Comparison of ENCODE assay signal across 17 cellular contexts in the genomic region with DNA sequence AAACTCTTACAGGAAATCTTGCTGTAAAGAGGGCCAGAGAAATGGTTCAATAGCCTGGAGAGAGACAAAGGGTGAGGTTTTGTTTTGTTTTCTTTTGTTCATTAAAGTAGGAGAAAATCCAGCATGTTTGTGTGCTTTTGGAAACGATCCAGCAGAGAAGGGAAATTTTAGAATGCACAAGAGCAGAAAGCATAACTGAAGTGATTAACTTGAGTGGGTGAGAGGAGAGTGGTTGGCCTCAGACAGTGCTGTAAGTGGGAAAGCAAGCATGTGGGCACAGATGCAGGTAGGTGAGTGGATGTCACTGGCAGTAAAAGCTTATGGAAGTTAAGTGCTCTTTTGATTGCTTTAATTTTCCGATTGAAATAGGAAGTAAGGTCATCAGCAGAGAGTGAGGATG. TPM values are rescaled to one million over a fixed set of nuclear protein-coding genes. Genes with fewer than 3 reads are reported as not detected.
DNase-seq lines count a peak whose midpoint lies in the region; ATAC-seq and TF ChIP-seq lines count a peak whose summit lies in the region.
"Had no signal": no experiment of that assay in that cellular context is flagged by ENCODE, and none has a peak within 500 bp of the region (broad histone marks: within the 10 kb centered on the region; RNA-seq: fewer than 3 reads in every experiment).

No MANE protein-coding gene starts in this region.

- no peak overlapping the region for H3K9ac ChIP-seq in PC-3 (ENCODE audit: low read length)

- H3K9me2 ChIP-seq in PC-3 (replicated peaks; ENCODE audit: low read length), result no peaks in the 10 kb centered on the region

- DNase-seq in Right ventricle myocardium superior, result no peak
- no peak for DNase-seq in cardiac septum (ENCODE audit: low spot score)
- peak; percentile 64 for DNase-seq in NCI-H774 (lab: John Stamatoyannopoulos, UW)
- no peak for DNase-seq in left cardiac atrium
- DNase-seq in PC-3, result no peak
- DNase-seq: activated T-cell treated with anti-CD3 and anti-CD28 coated beads, Interleukin-2, amount 50 U/mL, for 48 hours; DND-41; HCEC 1CT; immature natural killer cell; stimulated activated CD8-positive, alpha-beta memory T cell treated with anti-CD3 and anti-CD28 coated beads, Interleukin-4, amount 100 ng/mL, for 48 hours had no signal

- no peak overlapping the region for H3K4me2 ChIP-seq in PC-3 (ENCODE audit: low read length)

- H3F3A ChIP-seq in PC-3 (ENCODE audit: low read length, unreplicated experiment), result no peaks in the 10 kb centered on the region

- CTCF ChIA-PET in PC-3 (lab: Charles Lee), result no interaction called here

- peaks cover 5% of the 10 kb centered on the region for H3K4me1 ChIP-seq in PC-3 (ENCODE audit: insufficient read depth, low read length)
- H3K4me1 ChIP-seq: uterus had no signal

- H3K27me3 ChIP-seq in PC-3 (ENCODE audit: low read length), result no peaks in the 10 kb centered on the region
- H3K27me3 ChIP-seq: esophagus muscularis mucosa, uterus had no signal

- POLR2A ChIA-PET in PC-3 (lab: Charles Lee; ENCODE audit: unreplicated experiment), result no interaction called here

- intact Hi-C loops in Right ventricle myocardium superior (cut with DNase I) (no loop called here), cardiac septum (cut with DNase I) (no loop called here), left cardiac atrium (cut with DNase I) (no loop called here), PC-3 (cut with micrococcal nuclease) (no loop called here)

- no peaks in the 10 kb centered on the region for H3K79me2 ChIP-seq in PC-3 (ENCODE audit: low read length)

- no TSS peak for BruUV-seq in PC-3 (replicated peaks; lab: Mats Ljungman, UMichigan)

- H2AFZ ChIP-seq in PC-3 (ENCODE audit: low read length), result no peak overlapping the region

- H3K4me3 ChIP-seq in PC-3 (ENCODE audit: low read length), result no peak overlapping the region
- H3K4me3 ChIP-seq: esophagus muscularis mucosa, uterus had no signal

- no peaks in the 10 kb centered on the region for H3K9me3 ChIP-seq in PC-3 (ENCODE audit: low read length)
- H3K9me3 ChIP-seq: esophagus muscularis mucosa, uterus had no signal

- H4K20me1 ChIP-seq in PC-3 (ENCODE audit: low read length), result no peaks in the 10 kb centered on the region

- TF ChIP-seq CTCF in PC-3 (conservative IDR thresholded peaks at IDR 0.05; ENCODE audit: low read depth, low read length), result no peak

- peak; percentile 94 for ATAC-seq in Right ventricle myocardium superior (ENCODE audit: poor library complexity)
- peak; percentile 82 to 89 for ATAC-seq in left cardiac atrium
- ATAC-seq in HG02588 (IDR thresholded peaks at IDR 0.05; ENCODE audit: unreplicated experiment), result no peak
- ATAC-seq in GM19351 (IDR thresholded peaks at IDR 0.05; ENCODE audit: unreplicated experiment), result no peak
- no peak for ATAC-seq in HG02938 (IDR thresholded peaks at IDR 0.05; ENCODE audit: unreplicated experiment)
- ATAC-seq in PC-3, result no peak
- ATAC-seq: activated CD4-positive, CD25-positive, alpha-beta regulatory T cell treated with anti-CD3 and anti-CD28 coated beads, Interleukin-2, amount 50 U/mL, for 24 hours had no signal

- no peak overlapping the region for H3K27ac ChIP-seq in PC-3 (ENCODE audit: low read length)
- H3K27ac ChIP-seq: esophagus muscularis mucosa had no signal

- H3K36me3 ChIP-seq in PC-3 (ENCODE audit: low read depth, low read length), result no peaks in the 10 kb centered on the region
- H3K36me3 ChIP-seq: uterus had no signal

RNA-seq across cellular contexts. Expression of a gene that starts 50.2 kb away (rescaled TPM):
- 5.1 TPM for total RNA-seq in Right ventricle myocardium superior
- 7.3 TPM for total RNA-seq in cardiac septum
- total RNA-seq in left cardiac atrium, result 1 to 10 TPM; 8.5 to 9.9 TPM
- 5.2 and 6.2 TPM in 2 replicates for total RNA-seq in PC-3 (2014; rRNA removed)

RNA-seq across cellular contexts. Expression of a gene that starts 50.8 kb away (rescaled TPM):
- total RNA-seq in Right ventricle myocardium superior (1.0 TPM), cardiac septum (1.1 TPM), left cardiac atrium (1 to 10 TPM; 2.0 to 3.3 TPM), PC-3 (2014; rRNA removed) (1.1 and 1.3 TPM in 2 replicates)
- total RNA-seq: SK-MEL-5 had no signal

Comparison
In these comparisons a context has a peak if more than half of its experiments do, and no peak if none do; other contexts are left out.
1. ATAC-seq: peak in Right ventricle myocardium superior (single experiment) and left cardiac atrium (2 of 2); none in HG02588 (single experiment), GM19351 (single experiment), HG02938 (single experiment) and PC-3 (single experiment).